ENCODE assay signal across 8 cellular contexts in the genomic region with DNA sequence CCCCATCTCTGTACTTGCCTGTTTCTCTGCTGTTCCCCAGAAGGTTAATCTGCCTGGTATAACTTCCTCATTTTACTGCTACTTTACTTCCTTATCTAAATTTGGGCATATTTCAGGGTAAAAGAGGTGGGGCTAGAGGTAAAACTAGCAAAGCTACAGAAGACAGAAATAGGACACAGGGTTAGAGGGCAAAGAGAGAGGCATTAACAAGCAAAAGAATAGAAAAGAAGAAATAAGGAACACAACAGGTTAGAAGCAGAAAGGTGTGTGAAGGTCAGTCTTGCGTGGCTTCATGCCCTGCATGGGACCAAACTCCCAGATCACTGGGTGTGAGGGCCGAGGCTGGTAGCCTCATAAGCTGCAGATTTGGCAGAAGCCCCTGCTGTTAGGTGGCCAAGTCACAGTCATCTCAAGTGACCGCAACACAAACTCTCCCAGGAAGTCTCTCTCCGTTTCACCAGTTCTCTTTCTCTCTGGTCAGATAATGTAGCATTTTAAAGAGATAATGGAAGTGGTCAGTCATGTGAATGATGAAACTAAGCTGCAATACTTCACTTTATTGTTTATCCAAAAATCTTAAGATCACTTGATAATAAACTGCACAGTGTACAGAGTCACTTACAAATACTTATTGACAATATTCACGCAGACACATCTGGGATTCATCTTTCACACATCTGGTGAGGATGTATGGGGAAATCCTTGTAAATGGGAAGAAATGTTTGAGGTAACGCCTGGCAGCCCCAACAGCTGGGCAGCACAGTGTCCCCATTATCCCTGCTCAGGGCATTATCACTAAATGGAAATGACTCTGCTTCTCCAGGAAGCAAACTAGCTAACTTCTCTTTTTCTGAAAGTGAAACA. TPM values are rescaled to one million over a fixed set of nuclear protein-coding genes. Genes with fewer than 3 reads are reported as not detected.
A peak's percentile ranks its signal among the peaks of the same experiment; 100 is the strongest.
DNase-seq lines count a peak whose midpoint lies in the region; ATAC-seq and TF ChIP-seq lines count a peak whose summit lies in the region.

No MANE protein-coding gene starts in this region.

- no peaks in the 10 kb centered on the region for H3K27me3 ChIP-seq in lower lobe of right lung (ENCODE audit: low read depth)

- DNase-seq in NOMO-1 treated with dmso at 0.1 percent for 144 hours (lab: John Stamatoyannopoulos, UW; ENCODE audit: unreplicated experiment) (peak; percentile 73), lower lobe of right lung (no peak), COLO829 (ENCODE audit: low spot score) (no peak), NCI-H1105 treated with DMSO at 0.1 percent for 48 hours (lab: John Stamatoyannopoulos, UW) (no peak)
- no peak for DNase-seq in stimulated activated CD8-positive, alpha-beta memory T cell treated with anti-CD3 and anti-CD28 coated beads, Interleukin-4, amount 100 ng/mL, for 48 hours
- no peak for DNase-seq in activated CD8-positive, alpha-beta memory T cell treated with anti-CD3 and anti-CD28 coated beads for 24 hours

- peaks cover 10% of the 10 kb centered on the region for H3K4me1 ChIP-seq in lower lobe of right lung

- intact Hi-C loops in lower lobe of right lung (cut with DNase I) = no loop called here

- H3K9me3 ChIP-seq in lower lobe of right lung = peaks cover 3% of the 10 kb centered on the region

- H3K4me3 ChIP-seq in lower lobe of right lung = no peak overlapping the region

- no peak for TF ChIP-seq CTCF in lower lobe of right lung (IDR thresholded peaks at IDR 0.05)

- ATAC-seq in GM18858 (IDR thresholded peaks at IDR 0.05; ENCODE audit: unreplicated experiment) (peak; percentile 49), HG02678 (IDR thresholded peaks at IDR 0.05; ENCODE audit: unreplicated experiment) (peak; percentile 53), lower lobe of right lung (peak; percentile 54 to 69)

- H3K36me3 ChIP-seq in lower lobe of right lung = no peaks in the 10 kb centered on the region

- H3K27ac ChIP-seq in lower lobe of right lung = peak overlapping the region; percentile 28

RNA-seq across cellular contexts. Expression of a gene that starts 16.4 kb away (rescaled TPM):
- total RNA-seq in lower lobe of right lung = 19.6 TPM
